ENCODE assay signal across 20 cellular contexts in genomic region chr20:20571068-20571780, GRCh38.
"Had no signal": no experiment of that assay in that cellular context is flagged by ENCODE, and none has a peak within 500 bp of the region (broad histone marks: within the 10 kb centered on the region; RNA-seq: fewer than 3 reads in every experiment).

No MANE protein-coding gene starts in this region.

- H3K9ac ChIP-seq: KMS-11 had no signal

- H3K4me2 ChIP-seq: KMS-11, PC-9 had no signal

- FAIRE-seq: TTC549 had no signal

- H3K4me1 Mint-ChIP-seq: activated CD4-positive, alpha-beta memory T cell treated with anti-CD3 and anti-CD28 coated beads, Interleukin-2, amount 10 ng/mL, durations not matched to agents 7 days and 5 days; activated CD4-positive, alpha-beta T cell treated with anti-CD3 and anti-CD28 coated beads for 36 hours; activated naive CD4-positive, alpha-beta T cell treated with anti-CD3 and anti-CD28 coated beads, Interleukin-2, amount 10 ng/mL, durations not matched to agents 7 days and 5 days; activated naive CD8-positive, alpha-beta T cell treated with anti-CD3 and anti-CD28 coated beads for 36 hours had no signal

- H3K4me3 ChIP-seq: PC-9 had no signal

- H3K27ac Mint-ChIP-seq: activated CD4-positive, alpha-beta memory T cell treated with anti-CD3 and anti-CD28 coated beads, Interleukin-2, amount 10 ng/mL, durations not matched to agents 7 days and 5 days; activated CD4-positive, alpha-beta T cell treated with anti-CD3 and anti-CD28 coated beads for 36 hours; activated naive CD4-positive, alpha-beta T cell treated with anti-CD3 and anti-CD28 coated beads, Interleukin-2, amount 10 ng/mL, durations not matched to agents 7 days and 5 days; activated naive CD8-positive, alpha-beta T cell treated with anti-CD3 and anti-CD28 coated beads for 36 hours; activated T-cell treated with anti-CD3 and anti-CD28 coated beads, Interleukin-2, amount 50 U/mL, for 72 hours; activated T-helper 2 cell treated with anti-CD3 and anti-CD28 coated beads, Interferon-gamma antibody, Interleukin-2, Interleukin-4, amounts not matched to agents 10 μg/mL and 5 μg/mL and 100 μg/mL, durations not matched to agents 14 hours and 24 hours and 36 hours had no signal

- H2AFZ ChIP-seq: PC-9 had no signal

- DNase-seq: activated CD4-positive, alpha-beta memory T cell treated with anti-CD3 and anti-CD28 coated beads, Interleukin-2, amount 10 ng/mL, durations not matched to agents 7 days and 5 days; activated CD4-positive, alpha-beta T cell treated with anti-CD3 and anti-CD28 coated beads for 36 hours; activated CD4-positive, alpha-beta T cell treated with anti-CD3 and anti-CD28 coated beads, Interleukin-2, amount 50 U/mL, for 1 hour; activated CD8-positive, alpha-beta memory T cell treated with anti-CD3 and anti-CD28 coated beads, Interleukin-2, amount 50 U/mL, for 4 hours; activated gamma-delta T cell treated with Interleukin-2 at 50 U/mL for 16 hours; activated naive CD4-positive, alpha-beta T cell treated with anti-CD3 and anti-CD28 coated beads, Interleukin-2, amount 10 ng/mL, durations not matched to agents 7 days and 5 days; activated naive CD8-positive, alpha-beta T cell treated with anti-CD3 and anti-CD28 coated beads for 36 hours; activated T-cell treated with anti-CD3 and anti-CD28 coated beads, Interleukin-2, amount 50 U/mL, for 72 hours; brain microvascular endothelial cell; NCI-H1930; NCI-H2171; NCI-H2227 treated with DMSO at 0.1 percent for 48 hours; NCI-H446 treated with DMSO at 0.1 percent for 48 hours; PC-9; SHP77 treated with DMSO at 0.1 percent for 48 hours; T-helper 2 cell; T1000 had no signal

- H3K27ac ChIP-seq: brain microvascular endothelial cell, KMS-11, PC-9 had no signal

- H3K4me3 Mint-ChIP-seq: activated CD4-positive, alpha-beta memory T cell treated with anti-CD3 and anti-CD28 coated beads, Interleukin-2, amount 10 ng/mL, durations not matched to agents 7 days and 5 days; activated CD4-positive, alpha-beta T cell treated with anti-CD3 and anti-CD28 coated beads for 36 hours; activated naive CD4-positive, alpha-beta T cell treated with anti-CD3 and anti-CD28 coated beads, Interleukin-2, amount 10 ng/mL, durations not matched to agents 7 days and 5 days; activated naive CD8-positive, alpha-beta T cell treated with anti-CD3 and anti-CD28 coated beads for 36 hours; activated T-cell treated with anti-CD3 and anti-CD28 coated beads, Interleukin-2, amount 50 U/mL, for 72 hours had no signal

- H3K27me3 Mint-ChIP-seq: activated CD4-positive, alpha-beta memory T cell treated with anti-CD3 and anti-CD28 coated beads, Interleukin-2, amount 10 ng/mL, durations not matched to agents 7 days and 5 days; activated CD4-positive, alpha-beta T cell treated with anti-CD3 and anti-CD28 coated beads for 36 hours; activated naive CD4-positive, alpha-beta T cell treated with anti-CD3 and anti-CD28 coated beads, Interleukin-2, amount 10 ng/mL, durations not matched to agents 7 days and 5 days; activated naive CD8-positive, alpha-beta T cell treated with anti-CD3 and anti-CD28 coated beads for 36 hours had no signal

- ATAC-seq: activated CD4-positive, alpha-beta T cell treated with anti-CD3 and anti-CD28 coated beads for 36 hours; activated T-cell treated with anti-CD3 and anti-CD28 coated beads, Interleukin-2, amount 50 U/mL, for 72 hours had no signal

- H3K36me3 ChIP-seq: brain microvascular endothelial cell had no signal

- H3K27me3 ChIP-seq: brain microvascular endothelial cell had no signal
